ENCODE assay signal across 21 cellular contexts in the genomic region with DNA sequence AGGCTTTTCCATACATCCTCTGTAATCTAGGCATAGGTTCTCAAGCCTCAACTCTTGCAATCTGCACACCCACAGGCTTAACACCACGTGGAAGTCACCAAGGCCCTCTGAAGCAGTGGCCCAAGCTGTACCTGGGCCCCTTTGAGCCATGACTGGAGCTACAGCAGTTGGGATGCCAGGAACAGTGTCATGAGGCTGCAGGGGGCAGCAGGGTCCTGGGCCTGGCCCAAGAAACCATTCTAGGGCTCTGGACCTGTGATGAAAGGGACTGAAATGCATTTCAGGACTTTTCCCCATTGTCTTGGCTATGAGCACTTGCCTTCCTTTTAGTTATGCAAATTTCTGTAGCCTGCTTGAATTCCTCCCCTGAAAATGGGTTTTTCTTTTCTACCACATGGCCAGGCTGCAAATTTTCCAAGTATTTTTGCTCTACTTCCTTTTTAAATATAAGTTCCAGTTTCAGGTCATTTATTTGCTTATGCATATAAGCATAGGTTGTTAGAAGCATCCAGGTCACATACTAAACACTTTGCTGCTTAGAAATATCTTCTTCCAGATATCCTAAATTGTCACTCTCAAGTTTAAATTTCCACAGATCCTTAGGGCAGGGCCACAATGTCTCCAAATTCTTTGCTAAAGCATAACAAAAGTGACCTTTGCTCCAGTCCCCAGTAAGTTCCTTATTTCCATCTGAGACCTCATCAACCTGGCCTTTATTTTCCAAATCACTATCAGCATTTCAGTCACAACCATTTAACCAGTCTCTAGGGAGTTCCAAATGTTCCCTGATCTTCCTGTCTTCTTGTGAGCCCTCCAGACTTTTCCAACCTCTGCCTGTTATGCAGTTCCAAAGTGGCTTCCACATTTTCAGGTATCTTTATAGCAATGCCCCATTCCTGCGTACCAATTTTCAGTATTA. TPM values are rescaled to one million over a fixed set of nuclear protein-coding genes. Genes with fewer than 3 reads are reported as not detected.
DNase-seq lines count a peak whose midpoint lies in the region; ATAC-seq, FAIRE-seq and TF ChIP-seq lines count a peak whose summit lies in the region.
"Had no signal": no experiment of that assay in that cellular context is flagged by ENCODE, and none has a peak within 500 bp of the region (broad histone marks: within the 10 kb centered on the region; RNA-seq: fewer than 3 reads in every experiment).

No MANE protein-coding gene starts in this region.

- CTCF ChIA-PET in HEK293 (lab: Yijun Ruan, JAX) (no interaction called here), H1 (lab: Charles Lee; ENCODE audit: partially characterized antibody) (interaction anchor here (1.0 to 1.3 kb wide), 3 partner anchors 8 to 20 kb away, joined by 3 to 8 read pairs (median 4); no protein-coding TSS in a partner anchor)

- POLR2A ChIA-PET in HEK293 (lab: Yijun Ruan, JAX) (no interaction called here), H1 (lab: Charles Lee; ENCODE audit: partially characterized antibody) (interaction anchor here (0.8 to 3.1 kb wide), 5 partner anchors 15 to 73 kb away, joined by 3 to 19 read pairs (median 3); a partner anchor contains a TSS)

- peak overlapping the region; percentile 95 for H4K91ac ChIP-seq in H1 (replicated peaks; ENCODE audit: insufficient read length, low read length)

- peak overlapping the region; percentile 95 for H3K27ac Mint-ChIP-seq in GM23338
- H3K27ac Mint-ChIP-seq: CD4-positive, alpha-beta T cell; IgD-negative memory B cell had no signal

- no peak for TF ChIP-seq EP300 in H1 (IDR thresholded peaks at IDR 0.05; ENCODE audit: borderline replicate concordance in 1 of 2, low read depth in 2 of 2, low read length in 2 of 2)

- H3K4me1 Mint-ChIP-seq in GM23338, result peaks cover 22% of the 10 kb centered on the region
- H3K4me1 Mint-ChIP-seq: IgD-negative memory B cell had no signal

- no peak for TF ChIP-seq POLR2A in H1 (IDR thresholded peaks at IDR 0.05; ENCODE audit: control extremely low read depth in 1 of 2, low read depth in 2 of 2, low read length in 2 of 2)

- H3K36me3 ChIP-seq in GM23338 (ENCODE audit: insufficient read depth) (0 out of 2 replicates have a peak, but pooled peaks cover 3% of the 10 kb centered on the region), HEK293 (ENCODE audit: control insufficient read depth in 2 of 2, insufficient read depth in 1 of 2, low read length in 2 of 2) (no peaks in the 10 kb centered on the region), H1 (ENCODE audit: control insufficient read depth in 2 of 4, insufficient read depth in 4 of 4, low read length in 3 of 4) (no peaks in the 10 kb centered on the region; a peak in 1 of 8 replicates), iPS-20b (ENCODE audit: insufficient read depth, low read depth, low read length) (0 out of 2 replicates have a peak, but pooled peaks cover 3% of the 10 kb centered on the region)
- H3K36me3 ChIP-seq: Peyer's patch had no signal

- TF ChIP-seq RAD21 in H1 (IDR thresholded peaks at IDR 0.05 in 1 of 2, conservative IDR thresholded peaks at IDR 0.05 in 1 of 2; ENCODE audit: low read depth in 2 of 2, low read length in 2 of 2), result peak; percentile 63 to 73

- H2AK5ac ChIP-seq in H1 (ENCODE audit: low read depth, low read length), result 0 out of 2 replicates have a peak overlapping the region, but pooled peaks have one; percentile 75

- H3K9ac ChIP-seq in H1 (replicated peaks in 1 of 4; ENCODE audit: extremely low read depth in 1 of 4, low read depth in 3 of 4, low read length in 3 of 4), result no peak overlapping the region
- H3K9ac ChIP-seq in iPS-20b (ENCODE audit: low read depth, low read length), result peak overlapping the region; percentile 53; the same call in 1 of the 2 replicates

- H2AFZ ChIP-seq in GM23338 (no peak overlapping the region), H1 (ENCODE audit: low read length) (no peak overlapping the region)

- H3K27me3 Mint-ChIP-seq in GM23338 (ENCODE audit: insufficient read depth, low read depth, poor library complexity), result peaks cover 12% of the 10 kb centered on the region
- H3K27me3 Mint-ChIP-seq: CD4-positive, alpha-beta T cell had no signal

- peak overlapping the region; percentile 71 for H4K5ac ChIP-seq in H1 (ENCODE audit: insufficient read length, low read depth, low read length)

- H3K79me2 ChIP-seq in GM23338 (replicated peaks; ENCODE audit: insufficient read depth) (no peaks in the 10 kb centered on the region), H1 (ENCODE audit: control insufficient read depth in 1 of 2, insufficient read depth in 2 of 2, low read length in 2 of 2) (no peaks in the 10 kb centered on the region)

- H3K4me3 Mint-ChIP-seq in GM23338, result peak overlapping the region; percentile 27
- H3K4me3 Mint-ChIP-seq: CD4-positive, alpha-beta T cell had no signal

- peak; percentile 96 for ATAC-seq in GM23338
- ATAC-seq in GM21723 (IDR thresholded peaks at IDR 0.05; ENCODE audit: unreplicated experiment), result no peak
- ATAC-seq in left ventricle myocardium superior, result no peak
- ATAC-seq: SK-N-SH treated with all-trans-retinoic acid at 6 μM for 48 hours had no signal

- H3K4ac ChIP-seq in H1 (replicated peaks; ENCODE audit: insufficient read length, low read depth, low read length), result no peak overlapping the region

- H3K9me3 Mint-ChIP-seq in GM23338, result peaks cover 54% of the 10 kb centered on the region

- H3K4me1 ChIP-seq in GM23338 (ENCODE audit: insufficient read depth) (peaks cover 16% of the 10 kb centered on the region), HEK293 (ENCODE audit: control insufficient read depth, insufficient read depth, low read length) (no peaks in the 10 kb centered on the region), H1 (replicated peaks in 1 of 4; ENCODE audit: control insufficient read depth in 3 of 4, insufficient read depth in 4 of 4, low read length in 3 of 4) (peaks cover 0 to 6% (median 3%) of the 10 kb centered on the region in 4 experiments; a peak in 3 of 7 replicates), iPS-20b (ENCODE audit: insufficient read depth, low read length) (peaks cover 9% of the 10 kb centered on the region)
- H3K4me1 ChIP-seq: Peyer's patch had no signal

- H2BK12ac ChIP-seq in H1 (ENCODE audit: low read depth, low read length), result peak overlapping the region; percentile 96

- peaks cover 59% of the 10 kb centered on the region for H3K36me3 Mint-ChIP-seq in GM23338 (ENCODE audit: low read depth)

- no peaks in the 10 kb centered on the region for H3K9me3 ChIP-seq in HEK293 (ENCODE audit: control insufficient read depth, insufficient read depth, low read depth, low read length)
- peaks cover 10 to 11% of the 10 kb centered on the region in 2 experiments; a peak in 3 of 4 replicates for H3K9me3 ChIP-seq in H1 (ENCODE audit: insufficient read depth in 2 of 2, low read depth in 1 of 2, low read length in 1 of 2)
- H3K9me3 ChIP-seq in iPS-20b (ENCODE audit: insufficient read depth, low read depth, low read length), result peaks cover 12% of the 10 kb centered on the region

- H3K23me2 ChIP-seq in H1 (ENCODE audit: low read depth, low read length), result no peaks in the 10 kb centered on the region

- H3K14ac ChIP-seq in H1 (ENCODE audit: insufficient read length), result no peak overlapping the region

- peak; percentile 82 for FAIRE-seq in H1 (lab: Jason Lieb, UNC)
- FAIRE-seq: G401.6, GM12892 had no signal

- H3K4me2 ChIP-seq in GM23338 (peak overlapping the region; percentile 47), H1 (ENCODE audit: insufficient read depth in 1 of 2, low read depth in 2 of 2, low read length in 2 of 2) (peak overlapping the region; percentile 37 to 51; a peak in 3 of 4 replicates)

- no peak overlapping the region for H4K8ac ChIP-seq in H1 (ENCODE audit: extremely low read depth, insufficient read depth, low read length)

- peaks cover 22% of the 10 kb centered on the region; the same call in 1 of the 2 replicates for H3K9me2 ChIP-seq in GM23338 (ENCODE audit: insufficient read depth)

- no peaks in the 10 kb centered on the region for H4K20me1 ChIP-seq in GM23338 (replicated peaks; ENCODE audit: insufficient read depth)
- no peaks in the 10 kb centered on the region for H4K20me1 ChIP-seq in H1 (replicated peaks in 1 of 2; ENCODE audit: control insufficient read depth in 1 of 2, insufficient read depth in 2 of 2, low read length in 2 of 2)

- no peak overlapping the region for H3K56ac ChIP-seq in H1 (replicated peaks; ENCODE audit: insufficient read length, low read depth, low read length)

- H2BK20ac ChIP-seq in H1 (ENCODE audit: low read length), result peak overlapping the region; percentile 97; the same call in 1 of the 2 replicates

- peak overlapping the region; percentile 95 for H2BK120ac ChIP-seq in H1 (replicated peaks; ENCODE audit: low read depth, low read length)

- DNase-seq in GM23338 (ENCODE audit: low spot score), result peak; percentile 86
- peak; percentile 61 to 77 for DNase-seq in H1 (ENCODE audit: low read depth in 1 of 2, low spot score in 2 of 2)
- DNase-seq in CD1c-positive myeloid dendritic cell (ENCODE audit: extremely low spot score), result no peak
- no peak for DNase-seq in left ventricle myocardium superior
- no peak for DNase-seq in foreskin fibroblast
- DNase-seq: CD4-positive, alpha-beta T cell; COR-L47; Kasumi-1; NCI-H1417 treated with DMSO at 0.1 percent for 48 hours; NCI-H187; NCI-H2227 treated with DMSO at 0.1 percent for 48 hours; NCI-H510A; Peyer's patch had no signal

- H3K18ac ChIP-seq in H1 (ENCODE audit: extremely low read depth, low read length), result peak overlapping the region; percentile 97

- H3K79me1 ChIP-seq in H1 (ENCODE audit: low read depth, low read length), result no peaks in the 10 kb centered on the region

- peak overlapping the region; percentile 95 for H3K27ac ChIP-seq in GM23338 (ENCODE audit: low read depth)
- no peak overlapping the region for H3K27ac ChIP-seq in HEK293 (ENCODE audit: extremely low read depth, low read depth, low read length)
- H3K27ac ChIP-seq in H1 (ENCODE audit: low read depth, low read length), result peak overlapping the region; percentile 46; the same call in 1 of the 2 replicates
- H3K27ac ChIP-seq in iPS-20b (ENCODE audit: low read length), result peak overlapping the region; percentile 88
- H3K27ac ChIP-seq: HL-60, Peyer's patch had no signal

- peak; percentile 37 to 80; a peak in 3 of 4 replicates for TF ChIP-seq CTCF in GM23338 (conservative IDR thresholded peaks at IDR 0.05; ENCODE audit: low read depth in 2 of 2)
- no peak for TF ChIP-seq CTCF in HEK293 (tag by site-specific recombination; IDR thresholded peaks at IDR 0.05)
- peak; percentile 30 to 44 (median 34) for TF ChIP-seq CTCF in H1 (IDR thresholded peaks at IDR 0.05; ENCODE audit: control extremely low read depth in 1 of 3, insufficient read depth in 1 of 3, low read depth in 1 of 3, low read length in 3 of 3)
- no peak for TF ChIP-seq CTCF in foreskin fibroblast (IDR thresholded peaks at IDR 0.05; ENCODE audit: low read depth, low read length)

- H3F3A ChIP-seq in GM23338 (replicated peaks; ENCODE audit: low read depth), result peaks cover 5% of the 10 kb centered on the region; the same call in 1 of the 2 replicates

- H2BK15ac ChIP-seq in H1 (ENCODE audit: low read length), result no peak overlapping the region

- intact Hi-C loops in left ventricle myocardium superior (cut with micrococcal nuclease), result no loop called here

- H3K27me3 ChIP-seq in GM23338 (ENCODE audit: insufficient read depth), result no peaks in the 10 kb centered on the region
- no peaks in the 10 kb centered on the region for H3K27me3 ChIP-seq in H1 (replicated peaks in 1 of 4; ENCODE audit: control insufficient read depth in 3 of 4, extremely low read depth in 1 of 4, insufficient read depth in 3 of 4, low read length in 3 of 4)
- H3K27me3 ChIP-seq in iPS-20b (ENCODE audit: insufficient read depth, low read length), result no peaks in the 10 kb centered on the region
- H3K27me3 ChIP-seq: Peyer's patch had no signal

- H3K23ac ChIP-seq in H1 (ENCODE audit: insufficient read length), result no peak overlapping the region

- peak overlapping the region; percentile 97 for H2BK5ac ChIP-seq in H1 (ENCODE audit: low read depth, low read length)

- 64% methylated on average over 2 of the region's 2 CpGs; no CpG with 5 or more reads in 1 of the 2 experiments for WGBS in H1 (ENCODE audit: extremely low coverage in 1 of 2, insufficient coverage in 1 of 2, insufficient read length in 1 of 2, insufficient replicate concordance in 2 of 2, low coverage in 1 of 2, low lambda C conversion rate in 2 of 2, missing lambda C conversion rate in 1 of 2), 2 experiments

- H3K4me3 ChIP-seq in GM23338 (peak overlapping the region; percentile 3; the same call in 1 of the 2 replicates), HEK293 (ENCODE audit: low read depth, low read length) (no peak overlapping the region), H1 (ENCODE audit: extremely low read depth in 1 of 4, insufficient read depth in 2 of 4, low read depth in 3 of 4, low read length in 4 of 4) (peak overlapping the region in 1 of 4 experiments; percentile 17; a peak in 1 of 8 replicates), iPS-20b (ENCODE audit: low read length) (peak overlapping the region; percentile 28), foreskin fibroblast (ENCODE audit: low read depth in 1 of 2, low read length in 2 of 2) (no peak overlapping the region)
- H3K4me3 ChIP-seq: Peyer's patch had no signal

RNA-seq across cellular contexts. Expression of a gene that starts 48.6 kb away (rescaled TPM):
- 81.7 and 93.2 TPM in 2 replicates for total RNA-seq in GM23338 (2014; rRNA removed; shearing (Covaris generic))
- polyA plus RNA-seq in GM23338 (2016; fragmentation: Nextera tagmentation; extraction: Ambion mirVana) (29.9 and 38.0 TPM in 2 replicates), H1 (2011; rRNA removed) (4.8 and 8.6 TPM in 2 replicates)
- total RNA-seq in H1 (2021; fragmentation: NEBNext Ultra II Directional; extraction: Animal tissue kit (Norgen Biotek cat#: 25700)), result 69.7 and 75.6 TPM in 2 replicates
- 15.7 TPM for polyA plus RNA-seq in H1 (2011; cell fraction: cytosol; rRNA removed)
- 5.1 TPM for polyA plus RNA-seq in H1 (2011; cell fraction: nucleus; rRNA removed)
- 14.1 to 33.7 TPM (median 18.2 TPM) in 4 replicates for polyA plus RNA-seq in H1 (2012, experiment 1 of 2)
- 1.8 TPM for polyA plus RNA-seq in H1 (2012, experiment 2 of 2)
- 43.2 TPM for polyA plus RNA-seq in H1 (2013, experiment 1 of 2)
- 41.9 TPM for polyA plus RNA-seq in H1 (2013, experiment 2 of 2)
- 10.9 and 15.9 TPM in 2 replicates for polyA minus RNA-seq in H1 (2011; rRNA and poly(A)+ RNA removed)
- 18.2 TPM for polyA minus RNA-seq in H1 (2011; cell fraction: cytosol; rRNA and poly(A)+ RNA removed)
- polyA minus RNA-seq in H1 (2011; cell fraction: nucleus; rRNA and poly(A)+ RNA removed), result 54.4 TPM
- total RNA-seq in left ventricle myocardium superior, result 10.1 TPM

Comparison
In these comparisons a context has a peak if more than half of its experiments do, and no peak if none do; other contexts are left out.
1. DNase-seq: peak in GM23338 (single experiment) and H1 (2 of 2); none in CD1c-positive myeloid dendritic cell (single experiment), left ventricle myocardium superior (single experiment) and foreskin fibroblast (0 of 2).
2. H3K4me3 ChIP-seq: peak in GM23338 (single experiment) and iPS-20b (single experiment); none in HEK293 (single experiment) and foreskin fibroblast (0 of 2).
3. CTCF ChIP-seq: peak in GM23338 (2 of 2) and H1 (3 of 3); none in HEK293 (single experiment) and foreskin fibroblast (single experiment).